ENCODE assay signal across 13 cellular contexts in the genomic region with DNA sequence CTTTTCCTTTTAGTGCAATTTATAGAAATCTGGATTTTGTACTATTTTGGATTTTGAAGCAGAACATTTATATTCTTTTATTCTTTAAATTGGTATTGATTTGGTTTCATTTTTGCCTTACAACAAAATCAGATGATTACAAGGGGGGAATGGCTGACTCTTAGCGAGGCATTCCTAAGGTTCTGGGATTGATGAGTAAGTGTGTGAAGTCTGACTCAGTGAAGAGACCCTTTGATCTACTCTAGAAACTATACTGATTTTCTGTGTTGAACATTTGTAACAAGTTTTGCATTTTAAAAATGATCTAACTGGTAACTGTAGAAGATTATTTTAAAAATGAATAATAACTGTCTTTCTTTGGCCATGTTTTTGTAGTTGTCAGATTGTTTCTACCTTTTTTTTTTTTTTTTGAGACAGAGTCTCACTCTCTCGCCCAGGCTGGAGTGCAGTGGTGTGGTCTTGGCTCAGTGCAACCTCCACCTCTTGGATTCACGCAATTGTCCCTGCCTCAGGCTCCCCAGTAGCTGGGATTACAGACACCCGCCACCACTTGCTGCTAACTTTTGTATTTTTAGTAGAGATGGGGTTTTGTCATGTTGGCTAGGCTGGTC. TPM values are rescaled to one million over a fixed set of nuclear protein-coding genes. Genes with fewer than 3 reads are reported as not detected.
A peak's percentile ranks its signal among the peaks of the same experiment; 100 is the strongest.
DNase-seq lines count a peak whose midpoint lies in the region; ATAC-seq and TF ChIP-seq lines count a peak whose summit lies in the region.
"Had no signal": no experiment of that assay in that cellular context is flagged by ENCODE, and none has a peak within 500 bp of the region (broad histone marks: within the 10 kb centered on the region; RNA-seq: fewer than 3 reads in every experiment).

No MANE protein-coding gene starts in this region.

- H4K8ac ChIP-seq in trophoblast cell (ENCODE audit: low read depth, low read length): no peak overlapping the region

- no peak for TF ChIP-seq CTCF in suprapubic skin (IDR thresholded peaks at IDR 0.05)

- no peaks in the 10 kb centered on the region for H3K27me3 ChIP-seq in effector memory CD4-positive, alpha-beta T cell (replicated peaks; ENCODE audit: control insufficient read depth, insufficient read depth, low read length, poor library complexity, severe bottlenecking)
- H3K27me3 ChIP-seq in trophoblast cell (ENCODE audit: insufficient read depth, low read length): no peaks in the 10 kb centered on the region
- no peaks in the 10 kb centered on the region for H3K27me3 ChIP-seq in suprapubic skin
- H3K27me3 ChIP-seq: heart left ventricle had no signal

- no peak overlapping the region for H3K18ac ChIP-seq in trophoblast cell (ENCODE audit: low read length)

- DNase-seq in activated CD4-positive, CD25-positive, alpha-beta regulatory T cell (lab: John Stamatoyannopoulos, UW): no peak
- DNase-seq in LHCN-M2 (ENCODE audit: low read depth): peak; percentile 57
- DNase-seq in effector memory CD4-positive, alpha-beta T cell: no peak
- no peak for DNase-seq in trophoblast cell
- DNase-seq in suprapubic skin (ENCODE audit: low spot score in 2 of 2): no peak
- DNase-seq: heart left ventricle, NCI-H2081, T-helper 2 cell had no signal

- H3K79me1 ChIP-seq in trophoblast cell (ENCODE audit: low read length): no peaks in the 10 kb centered on the region

- no peak overlapping the region for H3K23ac ChIP-seq in trophoblast cell (ENCODE audit: low read length)

- no peak overlapping the region for H3K9ac ChIP-seq in trophoblast cell (ENCODE audit: low read length)

- H4K12ac ChIP-seq in trophoblast cell (ENCODE audit: low read depth, low read length): no peak overlapping the region

- H3K36me3 ChIP-seq in effector memory CD4-positive, alpha-beta T cell (ENCODE audit: control insufficient read depth, insufficient read depth, low read length): peaks cover 26% of the 10 kb centered on the region
- H3K36me3 ChIP-seq in trophoblast cell (ENCODE audit: control insufficient read depth in 1 of 2, insufficient read depth in 2 of 2, low read length in 2 of 2) (no peaks in the 10 kb centered on the region), suprapubic skin (peaks cover 3% of the 10 kb centered on the region)

- H2BK5ac ChIP-seq in trophoblast cell (ENCODE audit: low read depth, low read length, poor library complexity): no peak overlapping the region

- TF ChIP-seq POLR2A in suprapubic skin (IDR thresholded peaks at IDR 0.05): no peak

- peak overlapping the region; percentile 51 for H3K14ac ChIP-seq in trophoblast cell (ENCODE audit: low read length)

- TF ChIP-seq EP300 in suprapubic skin (IDR thresholded peaks at IDR 0.05): no peak

- H2BK12ac ChIP-seq in trophoblast cell (ENCODE audit: low read length): no peak overlapping the region

- WGBS in trophoblast cell (ENCODE audit: extremely low coverage, insufficient coverage, insufficient read length): no CpG with 5 or more reads among the region's 4 CpGs
- 62% methylated on average over 4 of the region's 4 CpGs for WGBS in suprapubic skin

- no peak overlapping the region for H3K4ac ChIP-seq in trophoblast cell (ENCODE audit: low read depth, low read length)

- peaks cover 12% of the 10 kb centered on the region for H3K4me1 ChIP-seq in effector memory CD4-positive, alpha-beta T cell (ENCODE audit: control insufficient read depth, insufficient read depth, low read length, poor library complexity, severe bottlenecking)
- H3K4me1 ChIP-seq in trophoblast cell (ENCODE audit: control insufficient read depth in 1 of 2, insufficient read depth in 2 of 2, low read length in 2 of 2) (no peaks in the 10 kb centered on the region), suprapubic skin (peaks cover 17% of the 10 kb centered on the region)

- H2AFZ ChIP-seq in trophoblast cell (ENCODE audit: insufficient read depth, low read length, poor library complexity): no peak overlapping the region

- H2AK5ac ChIP-seq in trophoblast cell (ENCODE audit: low read length): no peak overlapping the region

- no peaks in the 10 kb centered on the region for H3K9me3 ChIP-seq in effector memory CD4-positive, alpha-beta T cell (ENCODE audit: control insufficient read depth, low read length)
- no peaks in the 10 kb centered on the region for H3K9me3 ChIP-seq in trophoblast cell (ENCODE audit: insufficient read depth, low read depth, low read length)
- no peaks in the 10 kb centered on the region for H3K9me3 ChIP-seq in suprapubic skin
- H3K9me3 ChIP-seq: heart left ventricle had no signal

- no peak overlapping the region for H4K91ac ChIP-seq in trophoblast cell (ENCODE audit: low read depth, low read length)

- ATAC-seq in activated CD4-positive, CD25-positive, alpha-beta regulatory T cell treated with anti-CD3 and anti-CD28 coated beads, Interleukin-2, amount 50 U/mL, for 24 hours: peak; percentile 93 to 96
- ATAC-seq in GM19467 (IDR thresholded peaks at IDR 0.05; ENCODE audit: unreplicated experiment): no peak
- ATAC-seq in HG02970 (IDR thresholded peaks at IDR 0.05; ENCODE audit: low FRiP score, unreplicated experiment): no peak
- ATAC-seq: heart left ventricle had no signal

- no peaks in the 10 kb centered on the region for H3K79me2 ChIP-seq in trophoblast cell (ENCODE audit: control insufficient read depth, insufficient read depth, low read length, poor library complexity)

- no peak overlapping the region for H3K4me2 ChIP-seq in trophoblast cell (ENCODE audit: low read length)

- H3K4me3 ChIP-seq in effector memory CD4-positive, alpha-beta T cell (ENCODE audit: insufficient read depth, low read depth, low read length, poor library complexity, severe bottlenecking): no peak overlapping the region
- H3K4me3 ChIP-seq in trophoblast cell (ENCODE audit: low read depth, low read length): no peak overlapping the region
- no peak overlapping the region for H3K4me3 ChIP-seq in suprapubic skin
- H3K4me3 ChIP-seq: heart left ventricle, lung had no signal

- no peak overlapping the region for H2BK120ac ChIP-seq in trophoblast cell (ENCODE audit: insufficient read depth, low read length, poor library complexity)

- peak overlapping the region; percentile 18 for H3K27ac ChIP-seq in effector memory CD4-positive, alpha-beta T cell (ENCODE audit: insufficient read depth, low read length, poor library complexity, severe bottlenecking)
- no peak overlapping the region for H3K27ac ChIP-seq in trophoblast cell (ENCODE audit: low read depth, low read length)
- no peak overlapping the region for H3K27ac ChIP-seq in suprapubic skin
- H3K27ac ChIP-seq: 22Rv1, heart left ventricle had no signal

RNA-seq across cellular contexts. Expression of a gene that starts 48.7 kb away (rescaled TPM):
- total RNA-seq in LHCN-M2 (2014; rRNA removed): 18.3 and 22.8 TPM in 2 replicates
- 9.7 TPM for polyA plus RNA-seq in LHCN-M2 (2012)
- polyA plus RNA-seq in trophoblast cell (2013): 8.6 and 8.8 TPM in 2 replicates
- 100 to 1,000 TPM in 1 of 4 donors, 10 to 100 TPM in 3; 74.9 to 126 (median 86.5) TPM for total RNA-seq in suprapubic skin

Comparison
In these comparisons a context has a peak if more than half of its experiments do, and no peak if none do; other contexts are left out.
1. ATAC-seq: peak in activated CD4-positive, CD25-positive, alpha-beta regulatory T cell treated with anti-CD3 and anti-CD28 coated beads, Interleukin-2, amount 50 U/mL, for 24 hours (2 of 2); none in GM19467 (single experiment) and HG02970 (single experiment).